Comparison of ENCODE assay signal across 29 cellular contexts in genomic region chr13:113740661-113741060, GRCh38. TPM values are rescaled to one million over a fixed set of nuclear protein-coding genes. Genes with fewer than 3 reads are reported as not detected.
"Had no signal": no experiment of that assay in that cellular context is flagged by ENCODE, and none has a peak within 500 bp of the region (broad histone marks: within the 10 kb centered on the region; RNA-seq: fewer than 3 reads in every experiment).

No MANE protein-coding gene starts in this region.

- ATAC-seq: activated CD8-positive, alpha-beta memory T cell treated with anti-CD3 and anti-CD28 coated beads, Interleukin-2, amount 10 ng/mL, durations not matched to agents 7 days and 5 days; activated T-cell treated with anti-CD3 and anti-CD28 coated beads, Interleukin-2, amount 50 U/mL, for 72 hours; gastroesophageal sphincter; psoas muscle had no signal

- H3K27ac Mint-ChIP-seq: activated B cell treated with CpG ODN at 0.5 μM for 24 hours; activated CD8-positive, alpha-beta memory T cell treated with anti-CD3 and anti-CD28 coated beads, Interleukin-2, amount 10 ng/mL, durations not matched to agents 7 days and 5 days; activated CD8-positive, alpha-beta T cell treated with anti-CD3 and anti-CD28 coated beads, Interleukin-2, amount 10 ng/mL, durations not matched to agents 7 days and 5 days; activated naive CD4-positive, alpha-beta T cell treated with anti-CD3 and anti-CD28 coated beads for 36 hours; activated naive CD8-positive, alpha-beta T cell treated with anti-CD3 and anti-CD28 coated beads for 36 hours; activated T-cell treated with anti-CD3 and anti-CD28 coated beads, Interleukin-2, amount 50 U/mL, for 72 hours; effector memory CD8-positive, alpha-beta T cell; memory B cell; T-helper 2 cell treated with Interferon-gamma antibody and Interleukin-4, amounts not matched to agents 5 μg/mL and 100 μg/mL, for 36 hours had no signal

- H3K27me3 ChIP-seq: adrenal gland, pancreas had no signal

- H3K4me1 ChIP-seq: adrenal gland, ascending aorta, pancreas, psoas muscle had no signal

- H3K36me3 Mint-ChIP-seq: activated CD8-positive, alpha-beta memory T cell treated with anti-CD3 and anti-CD28 coated beads, Interleukin-2, amount 10 ng/mL, durations not matched to agents 7 days and 5 days; activated naive CD8-positive, alpha-beta T cell treated with anti-CD3 and anti-CD28 coated beads for 36 hours; brain; naive thymus-derived CD4-positive, alpha-beta T cell had no signal

- H3K9me3 Mint-ChIP-seq: activated B cell treated with CpG ODN at 0.5 μM for 24 hours; activated naive CD4-positive, alpha-beta T cell treated with anti-CD3 and anti-CD28 coated beads for 36 hours; activated naive CD8-positive, alpha-beta T cell treated with anti-CD3 and anti-CD28 coated beads for 36 hours; activated T-cell treated with anti-CD3 and anti-CD28 coated beads, Interleukin-2, amount 50 U/mL, for 72 hours; effector memory CD8-positive, alpha-beta T cell; memory B cell; naive thymus-derived CD4-positive, alpha-beta T cell; T-helper 2 cell treated with Interferon-gamma antibody and Interleukin-4, amounts not matched to agents 5 μg/mL and 100 μg/mL, for 36 hours had no signal

- H3K9me3 ChIP-seq: adrenal gland, ascending aorta, gastroesophageal sphincter, pancreas, psoas muscle, sigmoid colon, suprapubic skin, tibial artery had no signal

- H3K27ac ChIP-seq: adrenal gland, ascending aorta, gastroesophageal sphincter, pancreas, psoas muscle, sigmoid colon, suprapubic skin, tibial artery had no signal

- H3K4me3 ChIP-seq: adrenal gland, ascending aorta, gastroesophageal sphincter, pancreas, psoas muscle, sigmoid colon, suprapubic skin, tibial artery had no signal

- DNase-seq: activated B cell treated with CpG ODN at 0.5 μM for 24 hours; activated CD4-positive, alpha-beta T cell treated with anti-CD3 and anti-CD28 coated beads, Interleukin-2, amount 50 U/mL, for 1 hour; activated CD8-positive, alpha-beta memory T cell treated with anti-CD3 and anti-CD28 coated beads, Interleukin-2, amount 10 ng/mL, durations not matched to agents 7 days and 5 days; activated effector memory CD4-positive, alpha-beta T cell treated with Interleukin-2 at 50 U/mL for 16 hours; activated naive CD8-positive, alpha-beta T cell treated with anti-CD3 and anti-CD28 coated beads for 36 hours; activated T-cell treated with anti-CD3 and anti-CD28 coated beads for 4 hours; activated T-cell treated with anti-CD3 and anti-CD28 coated beads, Interleukin-2, amount 50 U/mL, for 72 hours; adrenal gland; cortex of kidney; effector memory CD8-positive, alpha-beta T cell; erythroblast; hippocampal formation; midbrain; nucleus accumbens; psoas muscle; sigmoid colon; small intestine; tibial artery had no signal

- H3K36me3 ChIP-seq: adrenal gland, ascending aorta, gastroesophageal sphincter, pancreas, sigmoid colon, suprapubic skin, tibial artery had no signal

- H3K4me3 Mint-ChIP-seq: activated B cell treated with CpG ODN at 0.5 μM for 24 hours; activated CD8-positive, alpha-beta memory T cell treated with anti-CD3 and anti-CD28 coated beads, Interleukin-2, amount 10 ng/mL, durations not matched to agents 7 days and 5 days; activated CD8-positive, alpha-beta T cell treated with anti-CD3 and anti-CD28 coated beads, Interleukin-2, amount 10 ng/mL, durations not matched to agents 7 days and 5 days; activated naive CD4-positive, alpha-beta T cell treated with anti-CD3 and anti-CD28 coated beads for 36 hours; activated naive CD8-positive, alpha-beta T cell treated with anti-CD3 and anti-CD28 coated beads for 36 hours; brain; memory B cell had no signal

RNA-seq across cellular contexts. Expression of gene TMEM255B, which starts 18.4 kb away (rescaled TPM):
- polyA plus RNA-seq: neural cell had no signal
